ENCODE assay signal across 19 cellular contexts in genomic region chr13:76668141-76668540, GRCh38.
"Had no signal": no experiment of that assay in that cellular context is flagged by ENCODE, and none has a peak within 500 bp of the region (broad histone marks: within the 10 kb centered on the region; RNA-seq: fewer than 3 reads in every experiment).

No MANE protein-coding gene starts in this region.

- H3K27me3 ChIP-seq: body of pancreas, breast epithelium had no signal

- H3K4me2 ChIP-seq: PC-9 had no signal

- FAIRE-seq: K562, RCC 7860, TTC549 had no signal

- H3K36me3 ChIP-seq: breast epithelium had no signal

- H3K4me3 ChIP-seq: body of pancreas, breast epithelium, K562, PC-9 had no signal

- ATAC-seq: body of pancreas, K562 had no signal

- DNase-seq: activated CD4-positive, alpha-beta T cell treated with anti-CD3 and anti-CD28 coated beads, Interleukin-2, amount 10 ng/mL, durations not matched to agents 24 days and 14 days; activated CD4-positive, alpha-beta T cell treated with anti-CD3 and anti-CD28 coated beads, Interleukin-2, amount 50 U/mL, for 4 hours; activated effector memory CD4-positive, alpha-beta T cell treated with anti-CD3 and anti-CD28 coated beads, Interleukin-2, amount 50 U/mL, for 16 hours; activated naive CD4-positive, alpha-beta T cell; activated naive CD8-positive, alpha-beta T cell treated with anti-CD3 and anti-CD28 coated beads, Interleukin-2, amount 10 ng/mL, durations not matched to agents 7 days and 5 days; activated T-cell treated with anti-CD3 and anti-CD28 coated beads, Interleukin-2, amount 50 U/mL, for 1 hour; NCI-H1105; NCI-H1436; NCI-H2081 treated with DMSO at 0.1 percent for 48 hours; NCI-H524 treated with DMSO at 0.1 percent for 48 hours; NCI-H748 treated with DMSO at 0.1 percent for 48 hours; PC-9; SIG-M5 had no signal

- H2AFZ ChIP-seq: PC-9 had no signal

- H3K4me1 ChIP-seq: body of pancreas, breast epithelium had no signal

- H3K9me3 ChIP-seq: body of pancreas, breast epithelium had no signal

- H3K27ac ChIP-seq: body of pancreas, breast epithelium, PC-9, RWPE1 had no signal
